In the genomic region with DNA sequence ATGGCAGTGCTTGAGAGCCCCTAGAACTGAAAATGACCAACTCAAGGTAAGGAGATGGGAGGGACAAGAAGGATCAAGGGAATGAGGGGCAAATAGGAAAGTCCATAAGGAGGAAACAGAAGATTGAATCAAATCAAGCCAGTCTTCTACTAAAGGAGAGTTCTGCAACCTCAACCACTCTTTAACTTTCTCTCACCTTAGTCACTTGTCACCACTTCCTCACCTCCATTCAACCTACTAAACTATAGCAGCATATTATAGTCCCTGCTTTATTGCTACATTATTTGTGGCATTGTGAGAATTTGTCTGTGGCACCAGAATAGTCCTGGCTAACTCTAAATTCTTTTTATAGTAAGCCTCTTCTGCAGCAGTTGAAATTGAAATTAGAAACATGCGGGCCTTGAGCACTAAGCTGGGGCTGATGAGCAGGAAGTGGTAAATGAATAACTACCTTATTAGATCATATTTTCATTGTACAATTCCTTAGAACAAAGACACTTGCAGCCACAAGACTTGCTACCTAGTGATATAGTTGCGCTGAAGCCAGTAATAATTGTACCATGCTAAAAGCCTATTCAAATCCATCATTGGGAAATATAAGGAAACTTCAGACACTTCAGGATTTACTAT, we compare ENCODE assay signal across 9 cellular contexts.
DNase-seq lines count a peak whose midpoint lies in the region; ATAC-seq and TF ChIP-seq lines count a peak whose summit lies in the region.
"Had no signal": no experiment of that assay in that cellular context is flagged by ENCODE, and none has a peak within 500 bp of the region (broad histone marks: within the 10 kb centered on the region; RNA-seq: fewer than 3 reads in every experiment).

No MANE protein-coding gene starts in this region.

- ATAC-seq in GM18909 (IDR thresholded peaks at IDR 0.05; ENCODE audit: poor library complexity, unreplicated experiment) (peak; percentile 72), GM19324 (IDR thresholded peaks at IDR 0.05; ENCODE audit: low FRiP score, unreplicated experiment) (no peak)

- no peak overlapping the region for H3K4me3 ChIP-seq in A673 (ENCODE audit: low read depth, low read length, poor library complexity, severe bottlenecking)
- H3K4me3 ChIP-seq: pancreas had no signal

- CTCF ChIA-PET in A673 (lab: Charles Lee): no interaction called here

- peaks cover 16% of the 10 kb centered on the region for H3K4me1 ChIP-seq in A673 (ENCODE audit: insufficient read depth, low read length, poor library complexity, severe bottlenecking)
- H3K4me1 ChIP-seq: pancreas had no signal

- no peak overlapping the region for H3K27ac ChIP-seq in A673 (ENCODE audit: low read depth, low read length, poor library complexity, severe bottlenecking)
- H3K27ac ChIP-seq: pancreas had no signal

- no peak for TF ChIP-seq CTCF in A673 (conservative IDR thresholded peaks at IDR 0.05; ENCODE audit: low read depth, low read length)

- intact Hi-C loops in A673 (cut with micrococcal nuclease; ENCODE audit: unreplicated experiment): no loop called here

- no peaks in the 10 kb centered on the region for H3K36me3 ChIP-seq in A673 (ENCODE audit: insufficient read depth, low read length, poor library complexity, severe bottlenecking)
- H3K36me3 ChIP-seq: pancreas had no signal

- H3K27me3 ChIP-seq in A673 (replicated peaks; ENCODE audit: insufficient read depth, low read depth, low read length, poor library complexity): no peaks in the 10 kb centered on the region
- H3K27me3 ChIP-seq: pancreas had no signal

- no TSS peak for BruUV-seq in A673 (replicated peaks; lab: Mats Ljungman, UMichigan)

- POLR2A ChIA-PET in A673 (lab: Charles Lee; ENCODE audit: low non-redundant PET): no interaction called here

- no peaks in the 10 kb centered on the region for H3K9me3 ChIP-seq in A673 (ENCODE audit: low read depth, low read length, poor library complexity, severe bottlenecking)
- H3K9me3 ChIP-seq: pancreas had no signal

- peak; percentile 48 for DNase-seq in A673 (ENCODE audit: low spot score)
- peak; percentile 67 for DNase-seq in HT1080 (ENCODE audit: low read depth)
- DNase-seq in dermis blood vessel endothelial cell: peak; percentile 4
- DNase-seq in medulla oblongata (ENCODE audit: extremely low spot score): no peak
- no peak for DNase-seq in middle frontal gyrus (ENCODE audit: extremely low spot score, low spot score)
- DNase-seq in hippocampal formation (lab: John Stamatoyannopoulos, UW): no peak
- DNase-seq: pancreas had no signal

Comparison
In these comparisons a context has a peak if more than half of its experiments do, and no peak if none do; other contexts are left out.
1. DNase-seq: peak in A673 (single experiment), HT1080 (single experiment) and dermis blood vessel endothelial cell (single experiment); none in medulla oblongata (single experiment), middle frontal gyrus (single experiment) and hippocampal formation (0 of 2).